ENCODE assay signal across 12 cellular contexts in genomic region chr2:133755515-133756311, GRCh38.
DNase-seq lines count a peak whose midpoint lies in the region; ATAC-seq lines count a peak whose summit lies in the region.
"Had no signal": no experiment of that assay in that cellular context is flagged by ENCODE, and none has a peak within 500 bp of the region (broad histone marks: within the 10 kb centered on the region; RNA-seq: fewer than 3 reads in every experiment).

No MANE protein-coding gene starts in this region.

- no peaks in the 10 kb centered on the region for H3K36me3 ChIP-seq in adipocyte (ENCODE audit: control insufficient read depth, insufficient read depth, low read length, severe bottlenecking)

- H3K9ac ChIP-seq in adipocyte (ENCODE audit: low read length) = no peak overlapping the region

- ATAC-seq in sciatic nerve = peak; percentile 91
- no peak for ATAC-seq in HG02623 (IDR thresholded peaks at IDR 0.05; ENCODE audit: unreplicated experiment)
- ATAC-seq: mucosa of descending colon, T-helper 17 cell had no signal

- H3K27me3 ChIP-seq in adipocyte (replicated peaks; ENCODE audit: control insufficient read depth, insufficient read depth, low read length) = no peaks in the 10 kb centered on the region

- H3K4me1 ChIP-seq in adipocyte (ENCODE audit: control insufficient read depth, insufficient read depth, low read length) = peaks cover 7% of the 10 kb centered on the region

- H3K4me3 ChIP-seq in adipocyte (ENCODE audit: low read length) = no peak overlapping the region
- H3K4me3 ChIP-seq: mucosa of descending colon had no signal

- peak; percentile 75 for DNase-seq in EL
- peak; percentile 90 for DNase-seq in adipocyte (ENCODE audit: low read depth)
- peak; percentile 18 for DNase-seq in glomerular endothelial cell (ENCODE audit: extremely low read depth, low read depth, low spot score)
- DNase-seq in sciatic nerve (ENCODE audit: low spot score) = no peak
- DNase-seq in mesenteric fat pad (ENCODE audit: low spot score) = no peak
- DNase-seq in nucleus accumbens (lab: John Stamatoyannopoulos, UW) = no peak
- DNase-seq in NCI-H187 treated with DMSO at 0.1 percent for 48 hours (lab: John Stamatoyannopoulos, UW) = no peak
- DNase-seq: activated naive CD8-positive, alpha-beta T cell treated with anti-CD3 and anti-CD28 coated beads for 36 hours; stimulated activated naive CD4-positive, alpha-beta T cell; T-helper 17 cell had no signal

- H3K9me3 ChIP-seq in adipocyte (ENCODE audit: control insufficient read depth, low read length) = no peaks in the 10 kb centered on the region
- H3K9me3 ChIP-seq: mucosa of descending colon had no signal

- intact Hi-C loops in sciatic nerve (cut with DNase I) = no loop called here

Comparison
In these comparisons a context has a peak if more than half of its experiments do, and no peak if none do; other contexts are left out.
1. DNase-seq: peak in EL (single experiment), adipocyte (single experiment) and glomerular endothelial cell (single experiment); none in sciatic nerve (single experiment), mesenteric fat pad (single experiment), nucleus accumbens (0 of 56) and NCI-H187 treated with DMSO at 0.1 percent for 48 hours (single experiment).